In genomic region chr4:105460306-105460705, GRCh38 we compare ENCODE assay signal across 23 cellular contexts. TPM values are rescaled to one million over a fixed set of nuclear protein-coding genes. Genes with fewer than 3 reads are reported as not detected.
DNase-seq lines count a peak whose midpoint lies in the region; ATAC-seq, FAIRE-seq and TF ChIP-seq lines count a peak whose summit lies in the region.
"Had no signal": no experiment of that assay in that cellular context is flagged by ENCODE, and none has a peak within 500 bp of the region (broad histone marks: within the 10 kb centered on the region; RNA-seq: fewer than 3 reads in every experiment).

No MANE protein-coding gene starts in this region.

- H3K27ac ChIP-seq in HL-60 (replicated peaks): peak overlapping the region; percentile 86
- H3K27ac ChIP-seq: BLaER1 had no signal

- H3K4me3 ChIP-seq in HL-60 (replicated peaks; ENCODE audit: insufficient read depth, low read length): no peak overlapping the region
- H3K4me3 ChIP-seq: BLaER1 had no signal

- no peak for FAIRE-seq in GM19239 (lab: Jason Lieb, UNC)
- FAIRE-seq: HepG2 had no signal

- no peak for ATAC-seq in HG03196 (IDR thresholded peaks at IDR 0.05; ENCODE audit: unreplicated experiment)
- ATAC-seq in stimulated activated naive CD8-positive, alpha-beta T cell treated with anti-CD3 and anti-CD28 coated beads, Interleukin-15, Interleukin-2, amounts not matched to agents 100 U/mL and 50 U/mL, for 24 hours: no peak
- ATAC-seq: CD8-positive, alpha-beta T cell; HepG2; PC-3 had no signal

- H3K27me3 ChIP-seq in HL-60 (ENCODE audit: insufficient read depth, poor library complexity, severe bottlenecking): no peaks in the 10 kb centered on the region
- H3K27me3 ChIP-seq: BLaER1 had no signal

- DNase-seq in HL-60 (ENCODE audit: low read depth in 1 of 2, low spot score in 1 of 2): no peak
- peak; percentile 50 for DNase-seq in OCI-M1 (lab: John Stamatoyannopoulos, UW)
- peak; percentile 6 for DNase-seq in dermis blood vessel endothelial cell
- peak; percentile 69 for DNase-seq in pons (ENCODE audit: low spot score)
- DNase-seq in GM19239 (ENCODE audit: insufficient read length, low spot score): no peak
- DNase-seq in stimulated activated naive CD8-positive, alpha-beta T cell treated with anti-CD3 and anti-CD28 coated beads, Interleukin-15, Interleukin-2, amounts not matched to agents 100 U/mL and 50 U/mL, for 24 hours: no peak
- DNase-seq: CD8-positive, alpha-beta T cell; EL; GF-D8; H7; KBM-7; NCI-H1092 treated with DMSO at 0.1 percent for 48 hours; NCI-H1436 treated with DMSO at 0.1 percent for 48 hours; NCI-H1930; NCI-H2227 treated with DMSO at 0.1 percent for 48 hours; NCI-H510A; NCI-H774; PC-3; RPMI8226; SHP77 had no signal

- TF ChIP-seq CTCF in HL-60 (IDR thresholded peaks at IDR 0.05; ENCODE audit: insufficient read depth, low read length): no peak

RNA-seq across cellular contexts. Expression of gene PPA2, which starts 13.6 kb away (rescaled TPM):
- 67.1 and 86.4 TPM in 2 replicates for total RNA-seq in dermis blood vessel endothelial cell

Comparison
In these comparisons a context has a peak if more than half of its experiments do, and no peak if none do; other contexts are left out.
1. DNase-seq: peak in OCI-M1 (single experiment), dermis blood vessel endothelial cell (single experiment) and pons (single experiment); none in HL-60 (0 of 2), GM19239 (single experiment) and stimulated activated naive CD8-positive, alpha-beta T cell treated with anti-CD3 and anti-CD28 coated beads, Interleukin-15, Interleukin-2, amounts not matched to agents 100 U/mL and 50 U/mL, for 24 hours (single experiment).